26 cellular contexts compared by ENCODE assay signal in genomic region chr13:21694831-21695230, GRCh38. TPM values are rescaled to one million over a fixed set of nuclear protein-coding genes. Genes with fewer than 3 reads are reported as not detected.
A peak's percentile ranks its signal among the peaks of the same experiment; 100 is the strongest.
DNase-seq lines count a peak whose midpoint lies in the region; ATAC-seq and TF ChIP-seq lines count a peak whose summit lies in the region.
"Had no signal": no experiment of that assay in that cellular context is flagged by ENCODE, and none has a peak within 500 bp of the region (broad histone marks: within the 10 kb centered on the region; RNA-seq: fewer than 3 reads in every experiment).

No MANE protein-coding gene starts in this region.

- peak overlapping the region; percentile 31 for H3K27ac Mint-ChIP-seq in nephron progenitor cell
- H3K27ac Mint-ChIP-seq: CD4-positive, CD25-positive, alpha-beta regulatory T cell; GM23338; HFFc6 had no signal

- H3K36me3 ChIP-seq in right atrium auricular region, result no peaks in the 10 kb centered on the region
- H3K36me3 ChIP-seq in heart right ventricle, result no peaks in the 10 kb centered on the region

- H3K4me1 ChIP-seq in right atrium auricular region, result peaks cover 0 to 22% of the 10 kb centered on the region in 2 donors
- H3K4me1 ChIP-seq in heart right ventricle, result peaks cover 0 to 25% (median 9%) of the 10 kb centered on the region in 9 donors
- no peaks in the 10 kb centered on the region for H3K4me1 ChIP-seq in foreskin keratinocyte

- TF ChIP-seq CTCF in right atrium auricular region (IDR thresholded peaks at IDR 0.05) (no peak), heart right ventricle (IDR thresholded peaks at IDR 0.05) (no peak), nephron progenitor cell (IDR thresholded peaks at IDR 0.05) (no peak), foreskin keratinocyte (conservative IDR thresholded peaks at IDR 0.05) (no peak)

- no peak overlapping the region for H3K4me3 ChIP-seq in right atrium auricular region
- H3K4me3 ChIP-seq in heart right ventricle, result no peak overlapping the region
- H3K4me3 ChIP-seq: GM23338 had no signal

- H3K9me3 ChIP-seq in right atrium auricular region, result no peaks in the 10 kb centered on the region
- no peaks in the 10 kb centered on the region for H3K9me3 ChIP-seq in heart right ventricle

- no peak for DNase-seq in Right ventricle myocardium inferior (ENCODE audit: missing footprints)
- DNase-seq in right atrium auricular region (ENCODE audit: low spot score), result no peak
- peak; percentile 1 for DNase-seq in NCI-H69 (lab: John Stamatoyannopoulos, UW)
- DNase-seq in heart right ventricle, result peak in 1 of 2 donors; percentile 73
- no peak for DNase-seq in nephron progenitor cell
- no peak for DNase-seq in foreskin keratinocyte
- no peak for DNase-seq in AG08395 (ENCODE audit: low spot score)
- DNase-seq: 8988T; ACHN; CD4-positive, CD25-positive, alpha-beta regulatory T cell; H9; HFFc6; IMR-90; KG1; NCI-H1092; NCI-H1417 treated with DMSO at 0.1 percent for 48 hours; NCI-H187; NCI-H2171 treated with DMSO at 0.1 percent for 48 hours; NCI-H345; NCI-H524; NCI-H774; RPMI8226; SHP77 treated with DMSO at 0.1 percent for 48 hours had no signal

- H3K27me3 Mint-ChIP-seq in nephron progenitor cell (ENCODE audit: low read depth, poor library complexity), result no peaks in the 10 kb centered on the region

- ATAC-seq in Right ventricle myocardium inferior, result peak; percentile 52
- ATAC-seq in heart right ventricle, result peak in 6 of 8 donors; percentile 20 to 77 (median 59)
- ATAC-seq in foreskin keratinocyte, result no peak
- no peak for ATAC-seq in SK-N-SH treated with all-trans-retinoic acid at 6 μM for 48 hours
- ATAC-seq: GM23338 had no signal

- no peak overlapping the region for H3K4me3 Mint-ChIP-seq in nephron progenitor cell
- H3K4me3 Mint-ChIP-seq: CD4-positive, CD25-positive, alpha-beta regulatory T cell; GM23338; H9; HFFc6 had no signal

- intact Hi-C loops in Right ventricle myocardium inferior (cut with DNase I) (no loop called here), heart right ventricle (cut with DNase I) (loop anchor here in 1 of 10 donors (5.0 kb wide), 1 partner anchor 42 kb away; no protein-coding TSS in a partner anchor)

- no peak overlapping the region for H3K27ac ChIP-seq in right atrium auricular region
- H3K27ac ChIP-seq in heart right ventricle, result peak overlapping the region in 1 of 10 donors; percentile 22
- H3K27ac ChIP-seq in foreskin keratinocyte, result no peak overlapping the region

- H3K4me1 Mint-ChIP-seq in nephron progenitor cell, result peaks cover 16% of the 10 kb centered on the region
- H3K4me1 Mint-ChIP-seq: CD4-positive, CD25-positive, alpha-beta regulatory T cell had no signal

- no peaks in the 10 kb centered on the region for H3K9me3 Mint-ChIP-seq in nephron progenitor cell
- H3K9me3 Mint-ChIP-seq: GM23338, H9, HFFc6 had no signal

- H3K27me3 ChIP-seq in right atrium auricular region (no peaks in the 10 kb centered on the region), heart right ventricle (peaks cover 0 to 13% (median 0%) of the 10 kb centered on the region in 7 donors), foreskin keratinocyte (no peaks in the 10 kb centered on the region)

- peaks cover 93% of the 10 kb centered on the region for H3K36me3 Mint-ChIP-seq in nephron progenitor cell (ENCODE audit: low read depth)

- WGBS in heart right ventricle, 2 donors, result 62 to 67% methylated on average over 4 of the region's 4 CpGs

TF ChIP-seq in SK-N-SH treated with all-trans-retinoic acid at 6 μM for 48 hours, 23 proteins besides CTCF, POLR2A, EP300 and RAD21:
- TF ChIP-seq ARNTL (CRISPR knock-in tag; IDR thresholded peaks at IDR 0.05; ENCODE audit: borderline replicate concordance, low read depth) (no peak), CREB5 (CRISPR knock-in tag; IDR thresholded peaks at IDR 0.05; ENCODE audit: low read depth) (no peak), ZFP3 (CRISPR knock-in tag; IDR thresholded peaks at IDR 0.05) (no peak), CSDC2 (CRISPR knock-in tag; IDR thresholded peaks at IDR 0.05) (no peak), ISL1 (CRISPR knock-in tag; IDR thresholded peaks at IDR 0.05) (no peak)
- TF ChIP-seq, protein P1, sequence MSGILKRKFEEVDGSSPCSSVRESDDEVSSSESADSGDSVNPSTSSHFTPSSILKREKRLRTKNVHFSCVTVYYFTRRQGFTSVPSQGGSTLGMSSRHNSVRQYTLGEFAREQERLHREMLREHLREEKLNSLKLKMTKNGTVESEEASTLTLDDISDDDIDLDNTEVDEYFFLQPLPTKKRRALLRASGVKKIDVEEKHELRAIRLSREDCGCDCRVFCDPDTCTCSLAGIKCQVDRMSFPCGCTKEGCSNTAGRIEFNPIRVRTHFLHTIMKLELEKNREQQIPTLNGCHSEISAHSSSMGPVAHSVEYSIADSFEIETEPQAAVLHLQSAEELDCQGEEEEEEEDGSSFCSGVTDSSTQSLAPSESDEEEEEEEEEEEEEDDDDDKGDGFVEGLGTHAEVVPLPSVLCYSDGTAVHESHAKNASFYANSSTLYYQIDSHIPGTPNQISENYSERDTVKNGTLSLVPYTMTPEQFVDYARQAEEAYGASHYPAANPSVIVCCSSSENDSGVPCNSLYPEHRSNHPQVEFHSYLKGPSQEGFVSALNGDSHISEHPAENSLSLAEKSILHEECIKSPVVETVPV (CRISPR knock-in tag; IDR thresholded peaks at IDR 0.05), result no peak

RNA-seq across cellular contexts. Expression of gene FGF9, which starts 24.0 kb away (rescaled TPM):
- 12.6 TPM for total RNA-seq in Right ventricle myocardium inferior
- 1 to 10 TPM; 3.2 to 5.9 TPM for total RNA-seq in right atrium auricular region
- total RNA-seq in heart right ventricle, result 10 to 100 TPM in 3 of 10 donors, 1 to 10 TPM in 7; 4.5 to 14.0 (median 9.3) TPM
- 1 to 10 TPM in 1 of 2 donors, under 1 TPM in 1; 0.96 to 9.6 TPM for polyA plus RNA-seq in heart right ventricle
- total RNA-seq in foreskin keratinocyte, result 0.04 TPM in 1 of 2 replicates, not detected in the other
- polyA plus RNA-seq in foreskin keratinocyte, result not detected in 2 replicates
- total RNA-seq: GM23338, HFFc6 had no signal
- polyA plus RNA-seq: BJ had no signal

Comparison
In these comparisons a context has a peak if more than half of its experiments do, and no peak if none do; other contexts are left out.
1. ATAC-seq: peak in Right ventricle myocardium inferior (single experiment) and heart right ventricle (6 of 8); none in foreskin keratinocyte (single experiment) and SK-N-SH treated with all-trans-retinoic acid at 6 μM for 48 hours (single experiment).